Comparison of ENCODE assay signal across 9 cellular contexts in the genomic region with DNA sequence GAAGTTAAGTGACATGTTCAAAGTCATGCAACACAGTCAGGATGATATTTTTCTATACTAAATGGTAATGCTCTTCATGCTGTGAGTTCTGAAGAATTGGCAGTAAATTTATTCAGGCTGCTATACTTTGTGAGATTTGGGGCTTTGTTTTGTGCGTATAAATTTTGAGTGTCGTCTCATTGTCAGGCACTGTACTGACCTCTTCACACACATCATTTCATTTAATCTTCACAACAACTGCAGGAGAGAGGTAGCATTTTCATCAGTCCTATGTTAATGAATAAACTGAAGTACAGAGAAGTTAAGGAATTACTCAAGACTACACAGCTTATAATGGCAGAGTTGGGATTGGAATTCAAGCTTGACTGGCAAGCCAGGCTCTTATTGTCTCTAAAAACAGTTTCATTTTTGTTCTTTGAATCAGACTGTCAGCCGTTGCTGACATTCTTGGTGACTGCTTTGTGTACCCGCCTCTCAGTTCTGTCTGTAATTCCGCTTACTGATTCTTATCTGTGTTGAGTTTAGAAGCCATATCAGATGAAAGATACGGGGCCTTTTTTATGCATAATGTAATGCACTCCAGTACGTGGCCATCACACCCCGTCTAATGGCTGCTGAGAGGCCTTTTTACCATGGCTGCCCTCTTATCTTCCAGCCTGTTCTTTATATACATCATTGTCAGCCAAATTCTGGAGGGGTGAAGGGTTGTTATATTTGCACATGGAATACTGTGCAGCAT.
DNase-seq lines count a peak whose midpoint lies in the region; ATAC-seq, FAIRE-seq and TF ChIP-seq lines count a peak whose summit lies in the region.
"Had no signal": no experiment of that assay in that cellular context is flagged by ENCODE, and none has a peak within 500 bp of the region (broad histone marks: within the 10 kb centered on the region; RNA-seq: fewer than 3 reads in every experiment).

No MANE protein-coding gene starts in this region.

- FAIRE-seq in GM18507 (lab: Jason Lieb, UNC): peak; percentile 18

- peak; percentile 75 for ATAC-seq in SK-N-SH treated with all-trans-retinoic acid at 6 μM for 48 hours
- ATAC-seq in GM21786 (IDR thresholded peaks at IDR 0.05; ENCODE audit: unreplicated experiment): no peak
- ATAC-seq in HG03439 (IDR thresholded peaks at IDR 0.05; ENCODE audit: unreplicated experiment): no peak

- DNase-seq in GM18507 (ENCODE audit: extremely low spot score, insufficient read length, low read depth) (no peak), chondrocyte (ENCODE audit: low spot score) (no peak), osteoblast (ENCODE audit: insufficient read length, low spot score, missing footprints) (no peak), AG08395 (ENCODE audit: low spot score) (no peak), amygdala (lab: John Stamatoyannopoulos, UW) (no peak)
- DNase-seq: SHP77 treated with DMSO at 0.1 percent for 48 hours had no signal

- H3K4me1 Mint-ChIP-seq in chondrocyte (ENCODE audit: low read depth): peaks cover 10% of the 10 kb centered on the region

- no peak overlapping the region for H2AFZ ChIP-seq in osteoblast (ENCODE audit: low read length)

- peak overlapping the region; percentile 20 for H3K4me2 ChIP-seq in osteoblast (ENCODE audit: insufficient read depth, low read length)

- no peaks in the 10 kb centered on the region for H3K9me3 Mint-ChIP-seq in chondrocyte (ENCODE audit: low read depth)

- no peaks in the 10 kb centered on the region for H4K20me1 ChIP-seq in osteoblast (ENCODE audit: insufficient read depth, low read length)

- TF ChIP-seq CTCF in chondrocyte (IDR thresholded peaks at IDR 0.05) (no peak), osteoblast (IDR thresholded peaks at IDR 0.05; ENCODE audit: extremely low read depth, low read depth, low read length) (no peak)

- H3K27ac ChIP-seq in osteoblast (ENCODE audit: low read depth, low read length): peak overlapping the region; percentile 38

- H3K36me3 ChIP-seq in osteoblast (ENCODE audit: insufficient read depth, low read length): peaks cover 5% of the 10 kb centered on the region

- peaks cover 10% of the 10 kb centered on the region for H3K4me1 ChIP-seq in osteoblast (ENCODE audit: insufficient read depth, low read length)

- H3K79me2 ChIP-seq in osteoblast (ENCODE audit: insufficient read depth, low read length): no peaks in the 10 kb centered on the region

- H3K36me3 Mint-ChIP-seq in chondrocyte (ENCODE audit: low read depth): peaks cover 8% of the 10 kb centered on the region

- H3K27ac Mint-ChIP-seq in chondrocyte (ENCODE audit: unreplicated experiment): peak overlapping the region; percentile 34

- no peaks in the 10 kb centered on the region for H3K27me3 Mint-ChIP-seq in chondrocyte (ENCODE audit: low read depth)

- H3K4me3 ChIP-seq in osteoblast (ENCODE audit: insufficient read depth, low read length): no peak overlapping the region

- H3K9me3 ChIP-seq in osteoblast (ENCODE audit: low read depth, low read length): no peaks in the 10 kb centered on the region

- H3K27me3 ChIP-seq in osteoblast (ENCODE audit: insufficient read depth, low read length): no peaks in the 10 kb centered on the region

- no peak overlapping the region for H3K4me3 Mint-ChIP-seq in chondrocyte (ENCODE audit: unreplicated experiment)

TF ChIP-seq in SK-N-SH treated with all-trans-retinoic acid at 6 μM for 48 hours, 23 proteins besides CTCF, POLR2A, EP300 and RAD21:
- TF ChIP-seq ISL1 (CRISPR knock-in tag; IDR thresholded peaks at IDR 0.05) (peak; percentile 26; the same call in 1 of the 2 replicates), ZNF565 (CRISPR knock-in tag; conservative IDR thresholded peaks at IDR 0.05; ENCODE audit: low read depth) (no peak)
- TF ChIP-seq, protein P1, sequence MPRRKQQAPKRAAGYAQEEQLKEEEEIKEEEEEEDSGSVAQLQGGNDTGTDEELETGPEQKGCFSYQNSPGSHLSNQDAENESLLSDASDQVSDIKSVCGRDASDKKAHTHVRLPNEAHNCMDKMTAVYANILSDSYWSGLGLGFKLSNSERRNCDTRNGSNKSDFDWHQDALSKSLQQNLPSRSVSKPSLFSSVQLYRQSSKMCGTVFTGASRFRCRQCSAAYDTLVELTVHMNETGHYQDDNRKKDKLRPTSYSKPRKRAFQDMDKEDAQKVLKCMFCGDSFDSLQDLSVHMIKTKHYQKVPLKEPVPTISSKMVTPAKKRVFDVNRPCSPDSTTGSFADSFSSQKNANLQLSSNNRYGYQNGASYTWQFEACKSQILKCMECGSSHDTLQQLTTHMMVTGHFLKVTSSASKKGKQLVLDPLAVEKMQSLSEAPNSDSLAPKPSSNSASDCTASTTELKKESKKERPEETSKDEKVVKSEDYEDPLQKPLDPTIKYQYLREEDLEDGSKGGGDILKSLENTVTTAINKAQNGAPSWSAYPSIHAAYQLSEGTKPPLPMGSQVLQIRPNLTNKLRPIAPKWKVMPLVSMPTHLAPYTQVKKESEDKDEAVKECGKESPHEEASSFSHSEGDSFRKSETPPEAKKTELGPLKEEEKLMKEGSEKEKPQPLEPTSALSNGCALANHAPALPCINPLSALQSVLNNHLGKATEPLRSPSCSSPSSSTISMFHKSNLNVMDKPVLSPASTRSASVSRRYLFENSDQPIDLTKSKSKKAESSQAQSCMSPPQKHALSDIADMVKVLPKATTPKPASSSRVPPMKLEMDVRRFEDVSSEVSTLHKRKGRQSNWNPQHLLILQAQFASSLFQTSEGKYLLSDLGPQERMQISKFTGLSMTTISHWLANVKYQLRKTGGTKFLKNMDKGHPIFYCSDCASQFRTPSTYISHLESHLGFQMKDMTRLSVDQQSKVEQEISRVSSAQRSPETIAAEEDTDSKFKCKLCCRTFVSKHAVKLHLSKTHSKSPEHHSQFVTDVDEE (CRISPR knock-in tag; IDR thresholded peaks at IDR 0.05): peak; percentile 59; the same call in 1 of the 2 replicates
